In the genomic region with DNA sequence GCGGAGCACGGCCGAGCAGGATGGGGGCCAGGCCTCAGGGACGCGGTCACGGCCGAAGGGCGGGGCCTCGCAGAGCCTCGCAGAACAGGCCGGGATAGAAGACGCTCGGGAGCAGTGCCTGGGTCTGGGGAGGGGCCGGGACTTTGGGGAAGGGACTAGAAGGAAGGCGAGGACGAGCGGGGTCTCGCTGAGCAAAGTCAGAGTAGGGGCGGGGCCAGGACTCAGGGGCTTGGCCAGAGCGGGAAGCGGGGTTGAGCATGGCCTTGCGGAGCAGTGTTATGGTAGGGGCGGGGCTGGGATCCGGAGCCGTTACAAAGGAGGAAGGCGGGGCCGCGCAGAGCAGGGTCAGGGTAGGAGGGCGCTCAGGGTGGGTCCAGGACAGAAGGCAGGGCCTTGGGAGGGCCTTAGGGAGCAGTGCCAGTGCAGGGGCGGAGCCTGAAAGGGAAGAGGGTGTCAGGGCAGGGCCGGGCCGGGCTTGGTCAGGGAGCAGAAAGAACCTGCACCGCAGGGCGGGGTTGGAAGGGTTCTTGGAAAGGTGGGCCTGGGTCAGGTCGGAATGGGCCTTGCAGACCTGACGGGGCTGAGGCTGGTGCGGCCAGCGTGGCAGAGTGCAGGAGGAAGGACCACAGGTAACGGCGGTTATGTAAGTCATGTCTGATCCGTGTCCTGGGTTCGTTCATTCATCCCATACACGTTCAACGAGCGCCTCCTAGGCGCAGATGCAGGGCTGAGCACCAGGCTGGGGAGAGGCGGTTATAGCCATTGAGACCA, we compare ENCODE assay signal across 1 cellular context.
TF ChIP-seq lines count a peak whose summit lies in the region.

No MANE protein-coding gene starts in this region.

TF ChIP-seq in HepG2, 621 proteins besides CTCF, POLR2A, EP300 and RAD21 (continued from another document and continues in another):
- TF ChIP-seq, protein P1, sequence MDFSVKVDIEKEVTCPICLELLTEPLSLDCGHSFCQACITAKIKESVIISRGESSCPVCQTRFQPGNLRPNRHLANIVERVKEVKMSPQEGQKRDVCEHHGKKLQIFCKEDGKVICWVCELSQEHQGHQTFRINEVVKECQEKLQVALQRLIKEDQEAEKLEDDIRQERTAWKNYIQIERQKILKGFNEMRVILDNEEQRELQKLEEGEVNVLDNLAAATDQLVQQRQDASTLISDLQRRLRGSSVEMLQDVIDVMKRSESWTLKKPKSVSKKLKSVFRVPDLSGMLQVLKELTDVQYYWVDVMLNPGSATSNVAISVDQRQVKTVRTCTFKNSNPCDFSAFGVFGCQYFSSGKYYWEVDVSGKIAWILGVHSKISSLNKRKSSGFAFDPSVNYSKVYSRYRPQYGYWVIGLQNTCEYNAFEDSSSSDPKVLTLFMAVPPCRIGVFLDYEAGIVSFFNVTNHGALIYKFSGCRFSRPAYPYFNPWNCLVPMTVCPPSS (IDR thresholded peaks at IDR 0.05), result no peak
- TF ChIP-seq, protein P2, sequence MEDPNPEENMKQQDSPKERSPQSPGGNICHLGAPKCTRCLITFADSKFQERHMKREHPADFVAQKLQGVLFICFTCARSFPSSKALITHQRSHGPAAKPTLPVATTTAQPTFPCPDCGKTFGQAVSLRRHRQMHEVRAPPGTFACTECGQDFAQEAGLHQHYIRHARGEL (CRISPR knock-in tag; IDR thresholded peaks at IDR 0.05), result no peak
- TF ChIP-seq NFRKB (IDR thresholded peaks at IDR 0.05) (no peak), HHEX (CRISPR knock-in tag; IDR thresholded peaks at IDR 0.05) (no peak), AGO2 (optimal IDR thresholded peaks at IDR 0.05; ENCODE audit: low read depth, low read length) (peak; percentile 81), GZF1 (CRISPR knock-in tag; IDR thresholded peaks at IDR 0.05) (0 out of 2 replicates have a peak, but pooled peaks have one; percentile 64), ZNF567 (CRISPR knock-in tag; IDR thresholded peaks at IDR 0.05; ENCODE audit: borderline replicate concordance) (peak; percentile 88), NONO (IDR thresholded peaks at IDR 0.05) (no peak), NONO (CRISPR knock-in tag; conservative IDR thresholded peaks at IDR 0.05) (0 out of 2 replicates have a peak, but pooled peaks have one; percentile 44), ARID2 (CRISPR knock-in tag; IDR thresholded peaks at IDR 0.05; ENCODE audit: borderline replicate concordance) (no peak), CEBPB (IDR thresholded peaks at IDR 0.05; ENCODE audit: borderline replicate concordance, low read depth, low read length) (peak; percentile 0; the same call in 1 of the 2 replicates), FOXO1 (CRISPR knock-in tag; IDR thresholded peaks at IDR 0.05) (no peak), NPAS2 (CRISPR knock-in tag; IDR thresholded peaks at IDR 0.05; ENCODE audit: borderline replicate concordance) (no peak), IRF2 (CRISPR knock-in tag; IDR thresholded peaks at IDR 0.05) (0 out of 2 replicates have a peak, but pooled peaks have one; percentile 16), ZNF274 (CRISPR knock-in tag; IDR thresholded peaks at IDR 0.05) (peak; percentile 85), ERF (CRISPR knock-in tag; IDR thresholded peaks at IDR 0.05) (peak; percentile 62; the same call in 1 of the 2 replicates), SIX4 (CRISPR knock-in tag; IDR thresholded peaks at IDR 0.05) (no peak), ZNF264 (CRISPR knock-in tag; IDR thresholded peaks at IDR 0.05) (0 out of 2 replicates have a peak, but pooled peaks have one; percentile 17), TARDBP (CRISPR knock-in tag; IDR thresholded peaks at IDR 0.05) (no peak), ZC3H4 (CRISPR knock-in tag; IDR thresholded peaks at IDR 0.05; ENCODE audit: borderline replicate concordance) (no peak), SIN3A (IDR thresholded peaks at IDR 0.05; ENCODE audit: borderline replicate concordance, low read depth, low read length) (peak; percentile 75; the same call in 1 of the 2 replicates), PAX8 (CRISPR knock-in tag; IDR thresholded peaks at IDR 0.05; ENCODE audit: borderline replicate concordance) (no peak), NCOA2 (CRISPR knock-in tag; IDR thresholded peaks at IDR 0.05) (peak; percentile 35; the same call in 1 of the 2 replicates), TOPORS (CRISPR knock-in tag; IDR thresholded peaks at IDR 0.05) (0 out of 2 replicates have a peak, but pooled peaks have one; percentile 8), NR2C2 (CRISPR knock-in tag; IDR thresholded peaks at IDR 0.05; ENCODE audit: borderline replicate concordance) (peak; percentile 27; the same call in 1 of the 2 replicates), ZNF546 (CRISPR knock-in tag; conservative IDR thresholded peaks at IDR 0.05) (no peak; the same call in 1 of the 2 replicates), SUZ12 (IDR thresholded peaks at IDR 0.05; ENCODE audit: low read depth, low read length) (no peak), GFI1 (CRISPR knock-in tag; IDR thresholded peaks at IDR 0.05; ENCODE audit: borderline replicate concordance) (no peak), ZSCAN25 (CRISPR knock-in tag; IDR thresholded peaks at IDR 0.05) (peak; percentile 94), GLI4 (CRISPR knock-in tag; IDR thresholded peaks at IDR 0.05; ENCODE audit: borderline replicate concordance) (no peak; the same call in 1 of the 2 replicates), ZNF615 (CRISPR knock-in tag; IDR thresholded peaks at IDR 0.05; ENCODE audit: borderline replicate concordance) (no peak), REPIN1 (CRISPR knock-in tag; IDR thresholded peaks at IDR 0.05; ENCODE audit: borderline replicate concordance, low read depth) (peak; percentile 52), ZNF263 (CRISPR knock-in tag; IDR thresholded peaks at IDR 0.05) (no peak; the same call in 1 of the 2 replicates), MTF2 (CRISPR knock-in tag; IDR thresholded peaks at IDR 0.05; ENCODE audit: borderline replicate concordance) (no peak), ZNF563 (CRISPR knock-in tag; IDR thresholded peaks at IDR 0.05) (peak; percentile 17; the same call in 1 of the 2 replicates), ZBTB3 (CRISPR knock-in tag; IDR thresholded peaks at IDR 0.05; ENCODE audit: borderline replicate concordance, low read depth) (no peak), ATRX (CRISPR knock-in tag; IDR thresholded peaks at IDR 0.05; ENCODE audit: borderline replicate concordance) (no peak), KDM2A (CRISPR knock-in tag; IDR thresholded peaks at IDR 0.05; ENCODE audit: borderline replicate concordance, low read depth) (peak; percentile 84; the same call in 1 of the 2 replicates), MEIS1 (CRISPR knock-in tag; IDR thresholded peaks at IDR 0.05; ENCODE audit: borderline replicate concordance) (0 out of 2 replicates have a peak, but pooled peaks have one; percentile 59)
- TF ChIP-seq, protein P3, sequence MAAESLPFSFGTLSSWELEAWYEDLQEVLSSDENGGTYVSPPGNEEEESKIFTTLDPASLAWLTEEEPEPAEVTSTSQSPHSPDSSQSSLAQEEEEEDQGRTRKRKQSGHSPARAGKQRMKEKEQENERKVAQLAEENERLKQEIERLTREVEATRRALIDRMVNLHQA (CRISPR knock-in tag; IDR thresholded peaks at IDR 0.05), result no peak
- TF ChIP-seq, protein P4, sequence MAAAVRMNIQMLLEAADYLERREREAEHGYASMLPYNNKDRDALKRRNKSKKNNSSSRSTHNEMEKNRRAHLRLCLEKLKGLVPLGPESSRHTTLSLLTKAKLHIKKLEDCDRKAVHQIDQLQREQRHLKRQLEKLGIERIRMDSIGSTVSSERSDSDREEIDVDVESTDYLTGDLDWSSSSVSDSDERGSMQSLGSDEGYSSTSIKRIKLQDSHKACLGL (CRISPR knock-in tag; IDR thresholded peaks at IDR 0.05), result peak; percentile 41; the same call in 1 of the 2 replicates
- TF ChIP-seq, protein P5, sequence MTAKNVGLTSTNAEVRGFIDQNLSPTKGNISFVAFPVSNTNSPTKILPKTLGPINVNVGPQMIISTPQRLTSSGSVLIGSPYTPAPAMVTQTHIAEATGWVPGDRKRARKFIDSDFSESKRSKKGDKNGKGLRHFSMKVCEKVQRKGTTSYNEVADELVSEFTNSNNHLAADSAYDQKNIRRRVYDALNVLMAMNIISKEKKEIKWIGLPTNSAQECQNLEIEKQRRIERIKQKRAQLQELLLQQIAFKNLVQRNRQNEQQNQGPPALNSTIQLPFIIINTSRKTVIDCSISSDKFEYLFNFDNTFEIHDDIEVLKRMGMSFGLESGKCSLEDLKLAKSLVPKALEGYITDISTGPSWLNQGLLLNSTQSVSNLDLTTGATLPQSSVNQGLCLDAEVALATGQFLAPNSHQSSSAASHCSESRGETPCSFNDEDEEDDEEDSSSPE (CRISPR knock-in tag; IDR thresholded peaks at IDR 0.05), result peak; percentile 51; the same call in 1 of the 2 replicates
- TF ChIP-seq, protein P6, sequence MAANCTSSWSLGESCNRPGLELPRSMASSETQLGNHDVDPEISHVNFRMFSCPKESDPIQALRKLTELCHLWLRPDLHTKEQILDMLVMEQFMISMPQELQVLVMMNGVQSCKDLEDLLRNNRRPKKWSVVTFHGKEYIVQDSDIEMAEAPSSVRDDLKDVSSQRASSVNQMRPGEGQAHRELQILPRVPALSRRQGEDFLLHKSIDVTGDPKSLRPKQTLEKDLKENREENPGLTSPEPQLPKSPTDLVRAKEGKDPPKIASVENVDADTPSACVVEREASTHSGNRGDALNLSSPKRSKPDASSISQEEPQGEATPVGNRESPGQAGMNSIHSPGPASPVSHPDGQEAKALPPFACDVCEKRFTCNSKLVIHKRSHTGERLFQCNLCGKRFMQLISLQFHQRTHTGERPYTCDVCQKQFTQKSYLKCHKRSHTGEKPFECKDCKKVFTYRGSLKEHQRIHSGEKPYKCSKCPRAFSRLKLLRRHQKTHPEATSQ (CRISPR knock-in tag; IDR thresholded peaks at IDR 0.05; ENCODE audit: borderline replicate concordance), result no peak
- TF ChIP-seq, protein P7, sequence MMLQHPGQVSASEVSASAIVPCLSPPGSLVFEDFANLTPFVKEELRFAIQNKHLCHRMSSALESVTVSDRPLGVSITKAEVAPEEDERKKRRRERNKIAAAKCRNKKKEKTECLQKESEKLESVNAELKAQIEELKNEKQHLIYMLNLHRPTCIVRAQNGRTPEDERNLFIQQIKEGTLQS (CRISPR knock-in tag; IDR thresholded peaks at IDR 0.05), result no peak
- TF ChIP-seq, protein P8, sequence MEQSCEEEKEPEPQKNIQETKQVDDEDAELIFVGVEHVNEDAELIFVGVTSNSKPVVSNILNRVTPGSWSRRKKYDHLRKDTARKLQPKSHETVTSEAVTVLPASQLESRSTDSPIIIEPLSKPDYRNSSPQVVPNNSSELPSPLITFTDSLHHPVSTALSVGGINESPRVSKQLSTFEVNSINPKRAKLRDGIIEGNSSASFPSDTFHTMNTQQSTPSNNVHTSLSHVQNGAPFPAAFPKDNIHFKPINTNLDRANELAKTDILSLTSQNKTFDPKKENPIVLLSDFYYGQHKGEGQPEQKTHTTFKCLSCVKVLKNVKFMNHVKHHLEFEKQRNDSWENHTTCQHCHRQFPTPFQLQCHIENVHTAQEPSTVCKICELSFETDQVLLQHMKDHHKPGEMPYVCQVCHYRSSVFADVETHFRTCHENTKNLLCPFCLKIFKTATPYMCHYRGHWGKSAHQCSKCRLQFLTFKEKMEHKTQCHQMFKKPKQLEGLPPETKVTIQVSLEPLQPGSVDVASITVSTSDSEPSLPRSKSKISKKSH (CRISPR knock-in tag; IDR thresholded peaks at IDR 0.05; ENCODE audit: borderline replicate concordance), result peak; percentile 78; the same call in 1 of the 2 replicates
- TF ChIP-seq, protein P9, sequence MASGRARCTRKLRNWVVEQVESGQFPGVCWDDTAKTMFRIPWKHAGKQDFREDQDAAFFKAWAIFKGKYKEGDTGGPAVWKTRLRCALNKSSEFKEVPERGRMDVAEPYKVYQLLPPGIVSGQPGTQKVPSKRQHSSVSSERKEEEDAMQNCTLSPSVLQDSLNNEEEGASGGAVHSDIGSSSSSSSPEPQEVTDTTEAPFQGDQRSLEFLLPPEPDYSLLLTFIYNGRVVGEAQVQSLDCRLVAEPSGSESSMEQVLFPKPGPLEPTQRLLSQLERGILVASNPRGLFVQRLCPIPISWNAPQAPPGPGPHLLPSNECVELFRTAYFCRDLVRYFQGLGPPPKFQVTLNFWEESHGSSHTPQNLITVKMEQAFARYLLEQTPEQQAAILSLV (CRISPR knock-in tag; IDR thresholded peaks at IDR 0.05; ENCODE audit: borderline replicate concordance), result peak; percentile 84
- TF ChIP-seq, protein P10, sequence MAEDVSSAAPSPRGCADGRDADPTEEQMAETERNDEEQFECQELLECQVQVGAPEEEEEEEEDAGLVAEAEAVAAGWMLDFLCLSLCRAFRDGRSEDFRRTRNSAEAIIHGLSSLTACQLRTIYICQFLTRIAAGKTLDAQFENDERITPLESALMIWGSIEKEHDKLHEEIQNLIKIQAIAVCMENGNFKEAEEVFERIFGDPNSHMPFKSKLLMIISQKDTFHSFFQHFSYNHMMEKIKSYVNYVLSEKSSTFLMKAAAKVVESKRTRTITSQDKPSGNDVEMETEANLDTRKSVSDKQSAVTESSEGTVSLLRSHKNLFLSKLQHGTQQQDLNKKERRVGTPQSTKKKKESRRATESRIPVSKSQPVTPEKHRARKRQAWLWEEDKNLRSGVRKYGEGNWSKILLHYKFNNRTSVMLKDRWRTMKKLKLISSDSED (CRISPR knock-in tag; IDR thresholded peaks at IDR 0.05), result no peak
- TF ChIP-seq, protein P11, sequence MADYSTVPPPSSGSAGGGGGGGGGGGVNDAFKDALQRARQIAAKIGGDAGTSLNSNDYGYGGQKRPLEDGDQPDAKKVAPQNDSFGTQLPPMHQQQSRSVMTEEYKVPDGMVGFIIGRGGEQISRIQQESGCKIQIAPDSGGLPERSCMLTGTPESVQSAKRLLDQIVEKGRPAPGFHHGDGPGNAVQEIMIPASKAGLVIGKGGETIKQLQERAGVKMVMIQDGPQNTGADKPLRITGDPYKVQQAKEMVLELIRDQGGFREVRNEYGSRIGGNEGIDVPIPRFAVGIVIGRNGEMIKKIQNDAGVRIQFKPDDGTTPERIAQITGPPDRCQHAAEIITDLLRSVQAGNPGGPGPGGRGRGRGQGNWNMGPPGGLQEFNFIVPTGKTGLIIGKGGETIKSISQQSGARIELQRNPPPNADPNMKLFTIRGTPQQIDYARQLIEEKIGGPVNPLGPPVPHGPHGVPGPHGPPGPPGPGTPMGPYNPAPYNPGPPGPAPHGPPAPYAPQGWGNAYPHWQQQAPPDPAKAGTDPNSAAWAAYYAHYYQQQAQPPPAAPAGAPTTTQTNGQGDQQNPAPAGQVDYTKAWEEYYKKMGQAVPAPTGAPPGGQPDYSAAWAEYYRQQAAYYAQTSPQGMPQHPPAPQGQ (CRISPR knock-in tag; IDR thresholded peaks at IDR 0.05; ENCODE audit: borderline replicate concordance), result no peak
- TF ChIP-seq, protein P12, sequence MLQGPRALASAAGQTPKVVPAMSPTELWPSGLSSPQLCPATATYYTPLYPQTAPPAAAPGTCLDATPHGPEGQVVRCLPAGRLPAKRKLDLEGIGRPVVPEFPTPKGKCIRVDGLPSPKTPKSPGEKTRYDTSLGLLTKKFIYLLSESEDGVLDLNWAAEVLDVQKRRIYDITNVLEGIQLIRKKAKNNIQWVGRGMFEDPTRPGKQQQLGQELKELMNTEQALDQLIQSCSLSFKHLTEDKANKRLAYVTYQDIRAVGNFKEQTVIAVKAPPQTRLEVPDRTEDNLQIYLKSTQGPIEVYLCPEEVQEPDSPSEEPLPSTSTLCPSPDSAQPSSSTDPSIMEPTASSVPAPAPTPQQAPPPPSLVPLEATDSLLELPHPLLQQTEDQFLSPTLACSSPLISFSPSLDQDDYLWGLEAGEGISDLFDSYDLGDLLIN (CRISPR knock-in tag; IDR thresholded peaks at IDR 0.05; ENCODE audit: borderline replicate concordance), result no peak
- TF ChIP-seq, protein P13, sequence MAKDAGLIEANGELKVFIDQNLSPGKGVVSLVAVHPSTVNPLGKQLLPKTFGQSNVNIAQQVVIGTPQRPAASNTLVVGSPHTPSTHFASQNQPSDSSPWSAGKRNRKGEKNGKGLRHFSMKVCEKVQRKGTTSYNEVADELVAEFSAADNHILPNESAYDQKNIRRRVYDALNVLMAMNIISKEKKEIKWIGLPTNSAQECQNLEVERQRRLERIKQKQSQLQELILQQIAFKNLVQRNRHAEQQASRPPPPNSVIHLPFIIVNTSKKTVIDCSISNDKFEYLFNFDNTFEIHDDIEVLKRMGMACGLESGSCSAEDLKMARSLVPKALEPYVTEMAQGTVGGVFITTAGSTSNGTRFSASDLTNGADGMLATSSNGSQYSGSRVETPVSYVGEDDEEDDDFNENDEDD (CRISPR knock-in tag; IDR thresholded peaks at IDR 0.05; ENCODE audit: borderline replicate concordance), result no peak
